In genomic region chr17:80219013-80219776, GRCh38 we compare ENCODE assay signal across 8 cellular contexts. TPM values are rescaled to one million over a fixed set of nuclear protein-coding genes. Genes with fewer than 3 reads are reported as not detected.
DNase-seq lines count a peak whose midpoint lies in the region; ATAC-seq and TF ChIP-seq lines count a peak whose summit lies in the region.

No MANE protein-coding gene starts in this region.

- CTCF ChIA-PET in PC-9 (lab: Charles Lee) = interaction anchor here (0.8 kb wide), 1 partner anchor 59 kb away, joined by 9 read pairs; no protein-coding TSS in a partner anchor

- intact Hi-C loops in PC-9 (cut with micrococcal nuclease; ENCODE audit: unreplicated experiment) = loop anchor here (1.0 kb wide), 1 partner anchor 72 kb away; the partner anchor contains the start of gene EIF4A3

- no peaks in the 10 kb centered on the region for H3F3A ChIP-seq in PC-9 (ENCODE audit: insufficient read depth, low read depth)

- H3K4me2 ChIP-seq in PC-9 = peak overlapping the region; percentile 96

- H3K9me2 ChIP-seq in PC-9 (ENCODE audit: insufficient read depth) = no peaks in the 10 kb centered on the region

- no peaks in the 10 kb centered on the region for H3K36me3 ChIP-seq in PC-9 (ENCODE audit: low read depth)

- no peaks in the 10 kb centered on the region for H3K27me3 Mint-ChIP-seq in activated T-cell treated with anti-CD3 and anti-CD28 coated beads, Interleukin-2, amount 50 U/mL, for 24 hours
- no peaks in the 10 kb centered on the region for H3K27me3 Mint-ChIP-seq in natural killer cell treated with Interleukin-12 subunit alpha and Interleukin-12 subunit beta and Interleukin-15 and Interleukin-18, amount 100 ng/mL, for 72 hours
- no peaks in the 10 kb centered on the region for H3K27me3 Mint-ChIP-seq in stimulated activated naive CD8-positive, alpha-beta T cell treated with anti-CD3 and anti-CD28 coated beads, Interleukin-15, Interleukin-2, amounts not matched to agents 100 ng/mL and 50 ng/mL, for 24 hours

- no peaks in the 10 kb centered on the region for H3K27me3 ChIP-seq in PC-9 (ENCODE audit: insufficient read depth, low read depth)

- H3K4me1 Mint-ChIP-seq in activated T-cell treated with anti-CD3 and anti-CD28 coated beads, Interleukin-2, amount 50 U/mL, for 24 hours (ENCODE audit: low read depth) = peaks cover 37% of the 10 kb centered on the region
- H3K4me1 Mint-ChIP-seq in natural killer cell treated with Interleukin-12 subunit alpha and Interleukin-12 subunit beta and Interleukin-15 and Interleukin-18, amount 100 ng/mL, for 72 hours (ENCODE audit: low read depth in 2 of 2) = peaks cover 26 to 29% of the 10 kb centered on the region in 2 donors
- peaks cover 34% of the 10 kb centered on the region for H3K4me1 Mint-ChIP-seq in stimulated activated naive CD8-positive, alpha-beta T cell treated with anti-CD3 and anti-CD28 coated beads, Interleukin-15, Interleukin-2, amounts not matched to agents 100 ng/mL and 50 ng/mL, for 24 hours (ENCODE audit: low read depth)

- no peaks in the 10 kb centered on the region for H3K9me3 ChIP-seq in PC-9 (ENCODE audit: insufficient read depth, low read depth)

- peaks cover 57% of the 10 kb centered on the region for H3K36me3 Mint-ChIP-seq in activated T-cell treated with anti-CD3 and anti-CD28 coated beads, Interleukin-2, amount 50 U/mL, for 24 hours (ENCODE audit: low read depth)
- no peaks in the 10 kb centered on the region for H3K36me3 Mint-ChIP-seq in natural killer cell treated with Interleukin-12 subunit alpha and Interleukin-12 subunit beta and Interleukin-15 and Interleukin-18, amount 100 ng/mL, for 72 hours
- H3K36me3 Mint-ChIP-seq in stimulated activated naive CD8-positive, alpha-beta T cell treated with anti-CD3 and anti-CD28 coated beads, Interleukin-15, Interleukin-2, amounts not matched to agents 100 ng/mL and 50 ng/mL, for 24 hours (ENCODE audit: low read depth) = peaks cover 16% of the 10 kb centered on the region

- H2AFZ ChIP-seq in PC-9 = peak overlapping the region; percentile 80

- peak overlapping the region; percentile 96 for H3K27ac Mint-ChIP-seq in activated T-cell treated with anti-CD3 and anti-CD28 coated beads, Interleukin-2, amount 50 U/mL, for 24 hours
- H3K27ac Mint-ChIP-seq in natural killer cell treated with Interleukin-12 subunit alpha and Interleukin-12 subunit beta and Interleukin-15 and Interleukin-18, amount 100 ng/mL, for 72 hours = peak overlapping the region; percentile 80 to 83
- peak overlapping the region; percentile 88 for H3K27ac Mint-ChIP-seq in stimulated activated naive CD8-positive, alpha-beta T cell treated with anti-CD3 and anti-CD28 coated beads, Interleukin-15, Interleukin-2, amounts not matched to agents 100 ng/mL and 50 ng/mL, for 24 hours

- peak overlapping the region; percentile 71 for H3K4me3 ChIP-seq in PC-9

- no peaks in the 10 kb centered on the region for H3K9me3 Mint-ChIP-seq in activated T-cell treated with anti-CD3 and anti-CD28 coated beads, Interleukin-2, amount 50 U/mL, for 24 hours
- H3K9me3 Mint-ChIP-seq in natural killer cell treated with Interleukin-12 subunit alpha and Interleukin-12 subunit beta and Interleukin-15 and Interleukin-18, amount 100 ng/mL, for 72 hours = no peaks in the 10 kb centered on the region
- no peaks in the 10 kb centered on the region for H3K9me3 Mint-ChIP-seq in stimulated activated naive CD8-positive, alpha-beta T cell treated with anti-CD3 and anti-CD28 coated beads, Interleukin-15, Interleukin-2, amounts not matched to agents 100 ng/mL and 50 ng/mL, for 24 hours

- H4K20me1 ChIP-seq in PC-9 (ENCODE audit: insufficient read depth) = no peaks in the 10 kb centered on the region; the same call in 1 of the 2 replicates

- ATAC-seq in natural killer cell treated with Interleukin-12 subunit alpha and Interleukin-12 subunit beta and Interleukin-15 and Interleukin-18, amount 100 ng/mL, for 72 hours = peak; percentile 89 to 91

- peak overlapping the region; percentile 92 for H3K4me3 Mint-ChIP-seq in activated T-cell treated with anti-CD3 and anti-CD28 coated beads, Interleukin-2, amount 50 U/mL, for 24 hours
- peak overlapping the region; percentile 88 for H3K4me3 Mint-ChIP-seq in natural killer cell treated with Interleukin-12 subunit alpha and Interleukin-12 subunit beta and Interleukin-15 and Interleukin-18, amount 100 ng/mL, for 72 hours
- peak overlapping the region; percentile 88 for H3K4me3 Mint-ChIP-seq in stimulated activated naive CD8-positive, alpha-beta T cell treated with anti-CD3 and anti-CD28 coated beads, Interleukin-15, Interleukin-2, amounts not matched to agents 100 ng/mL and 50 ng/mL, for 24 hours

- H3K4me1 ChIP-seq in PC-9 (replicated peaks; ENCODE audit: insufficient read depth) = peaks cover 6% of the 10 kb centered on the region; the same call in 1 of the 2 replicates

- POLR2A ChIA-PET in PC-9 (lab: Charles Lee; ENCODE audit: unreplicated experiment) = interaction anchor here (0.6 to 0.7 kb wide), 2 partner anchors 95 to 212 kb away, joined by 5 to 11 read pairs; no protein-coding TSS in a partner anchor

- DNase-seq in NCI-H2196 (lab: John Stamatoyannopoulos, UW; ENCODE audit: unreplicated experiment) (peak; percentile 50), NCI-H2196 treated with DMSO at 0.1 percent for 48 hours (lab: John Stamatoyannopoulos, UW; ENCODE audit: unreplicated experiment) (no peak), HK-2 (ENCODE audit: unreplicated experiment) (peak; percentile 88), PC-9 (peak; percentile 58 to 81), fibroblast of gingiva (ENCODE audit: low read depth) (peak; percentile 75)
- DNase-seq in activated T-cell treated with anti-CD3 and anti-CD28 coated beads, Interleukin-2, amount 50 U/mL, for 24 hours = peak; percentile 94
- peak; percentile 91 for DNase-seq in natural killer cell treated with Interleukin-12 subunit alpha and Interleukin-12 subunit beta and Interleukin-15 and Interleukin-18, amount 100 ng/mL, for 72 hours (ENCODE audit: low spot score)

- BruUV-seq in PC-9 (replicated peaks; lab: Mats Ljungman, UMichigan) = no TSS peak

- no peak for TF ChIP-seq CTCF in PC-9 (conservative IDR thresholded peaks at IDR 0.05)

- H3K27ac ChIP-seq in PC-9 = no peak overlapping the region

- no peaks in the 10 kb centered on the region for H3K79me2 ChIP-seq in PC-9 (ENCODE audit: low read depth)

RNA-seq across cellular contexts. Expression of gene SGSH, which starts 0.9 kb away (rescaled TPM):
- 28.4 and 45.4 TPM in 2 replicates for total RNA-seq in PC-9 (2021)
- 10 to 100 TPM in 1 of 2 donors, 1 to 10 TPM in 1; 9.9 to 32.4 TPM for total RNA-seq in natural killer cell treated with Interleukin-12 subunit alpha and Interleukin-12 subunit beta and Interleukin-15 and Interleukin-18, amount 100 ng/mL, for 72 hours

RNA-seq across cellular contexts. Expression of gene SLC26A11, which starts 1.0 kb away (rescaled TPM):
- total RNA-seq in PC-9 (2021) = 12.4 and 14.1 TPM in 2 replicates
- 10 to 100 TPM in 1 of 2 donors, 1 to 10 TPM in 1; 5.5 to 19.3 TPM for total RNA-seq in natural killer cell treated with Interleukin-12 subunit alpha and Interleukin-12 subunit beta and Interleukin-15 and Interleukin-18, amount 100 ng/mL, for 72 hours

RNA-seq across cellular contexts. Expression of gene RNF213, which starts 41.5 kb away (rescaled TPM):
- 179 and 207 TPM in 2 replicates for total RNA-seq in PC-9 (2021)
- total RNA-seq in natural killer cell treated with Interleukin-12 subunit alpha and Interleukin-12 subunit beta and Interleukin-15 and Interleukin-18, amount 100 ng/mL, for 72 hours = 1,000 to 10,000 TPM; 1,259 to 2,425 TPM

RNA-seq across cellular contexts. Expression of gene CARD14, which starts 49.4 kb away (rescaled TPM):
- 15.7 and 16.5 TPM in 2 replicates for total RNA-seq in PC-9 (2021)
- not detected for total RNA-seq in natural killer cell treated with Interleukin-12 subunit alpha and Interleukin-12 subunit beta and Interleukin-15 and Interleukin-18, amount 100 ng/mL, for 72 hours
